ENCODE assay signal across 1 cellular context in genomic region chr12:53500776-53501614, GRCh38.
TF ChIP-seq lines count a peak whose summit lies in the region.

Gene TARBP2 (plus strand): TSS chr12:53501283. CDS start chr12:53501409, 126 bp downstream.

TF ChIP-seq in K562, 482 proteins besides CTCF, POLR2A, EP300 and RAD21 (continued from another document and continues in another):
- TF ChIP-seq, protein P1, sequence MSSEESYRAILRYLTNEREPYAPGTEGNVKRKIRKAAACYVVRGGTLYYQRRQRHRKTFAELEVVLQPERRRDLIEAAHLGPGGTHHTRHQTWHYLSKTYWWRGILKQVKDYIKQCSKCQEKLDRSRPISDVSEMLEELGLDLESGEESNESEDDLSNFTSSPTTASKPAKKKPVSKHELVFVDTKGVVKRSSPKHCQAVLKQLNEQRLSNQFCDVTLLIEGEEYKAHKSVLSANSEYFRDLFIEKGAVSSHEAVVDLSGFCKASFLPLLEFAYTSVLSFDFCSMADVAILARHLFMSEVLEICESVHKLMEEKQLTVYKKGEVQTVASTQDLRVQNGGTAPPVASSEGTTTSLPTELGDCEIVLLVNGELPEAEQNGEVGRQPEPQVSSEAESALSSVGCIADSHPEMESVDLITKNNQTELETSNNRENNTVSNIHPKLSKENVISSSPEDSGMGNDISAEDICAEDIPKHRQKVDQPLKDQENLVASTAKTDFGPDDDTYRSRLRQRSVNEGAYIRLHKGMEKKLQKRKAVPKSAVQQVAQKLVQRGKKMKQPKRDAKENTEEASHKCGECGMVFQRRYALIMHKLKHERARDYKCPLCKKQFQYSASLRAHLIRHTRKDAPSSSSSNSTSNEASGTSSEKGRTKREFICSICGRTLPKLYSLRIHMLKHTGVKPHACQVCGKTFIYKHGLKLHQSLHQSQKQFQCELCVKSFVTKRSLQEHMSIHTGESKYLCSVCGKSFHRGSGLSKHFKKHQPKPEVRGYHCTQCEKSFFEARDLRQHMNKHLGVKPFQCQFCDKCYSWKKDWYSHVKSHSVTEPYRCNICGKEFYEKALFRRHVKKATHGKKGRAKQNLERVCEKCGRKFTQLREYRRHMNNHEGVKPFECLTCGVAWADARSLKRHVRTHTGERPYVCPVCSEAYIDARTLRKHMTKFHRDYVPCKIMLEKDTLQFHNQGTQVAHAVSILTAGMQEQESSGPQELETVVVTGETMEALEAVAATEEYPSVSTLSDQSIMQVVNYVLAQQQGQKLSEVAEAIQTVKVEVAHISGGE (CRISPR knock-in tag; IDR thresholded peaks at IDR 0.05), result peak in 2 of 3 experiments; percentile 51 to 91; a peak in 3 of 6 replicates
- TF ChIP-seq, protein P2, sequence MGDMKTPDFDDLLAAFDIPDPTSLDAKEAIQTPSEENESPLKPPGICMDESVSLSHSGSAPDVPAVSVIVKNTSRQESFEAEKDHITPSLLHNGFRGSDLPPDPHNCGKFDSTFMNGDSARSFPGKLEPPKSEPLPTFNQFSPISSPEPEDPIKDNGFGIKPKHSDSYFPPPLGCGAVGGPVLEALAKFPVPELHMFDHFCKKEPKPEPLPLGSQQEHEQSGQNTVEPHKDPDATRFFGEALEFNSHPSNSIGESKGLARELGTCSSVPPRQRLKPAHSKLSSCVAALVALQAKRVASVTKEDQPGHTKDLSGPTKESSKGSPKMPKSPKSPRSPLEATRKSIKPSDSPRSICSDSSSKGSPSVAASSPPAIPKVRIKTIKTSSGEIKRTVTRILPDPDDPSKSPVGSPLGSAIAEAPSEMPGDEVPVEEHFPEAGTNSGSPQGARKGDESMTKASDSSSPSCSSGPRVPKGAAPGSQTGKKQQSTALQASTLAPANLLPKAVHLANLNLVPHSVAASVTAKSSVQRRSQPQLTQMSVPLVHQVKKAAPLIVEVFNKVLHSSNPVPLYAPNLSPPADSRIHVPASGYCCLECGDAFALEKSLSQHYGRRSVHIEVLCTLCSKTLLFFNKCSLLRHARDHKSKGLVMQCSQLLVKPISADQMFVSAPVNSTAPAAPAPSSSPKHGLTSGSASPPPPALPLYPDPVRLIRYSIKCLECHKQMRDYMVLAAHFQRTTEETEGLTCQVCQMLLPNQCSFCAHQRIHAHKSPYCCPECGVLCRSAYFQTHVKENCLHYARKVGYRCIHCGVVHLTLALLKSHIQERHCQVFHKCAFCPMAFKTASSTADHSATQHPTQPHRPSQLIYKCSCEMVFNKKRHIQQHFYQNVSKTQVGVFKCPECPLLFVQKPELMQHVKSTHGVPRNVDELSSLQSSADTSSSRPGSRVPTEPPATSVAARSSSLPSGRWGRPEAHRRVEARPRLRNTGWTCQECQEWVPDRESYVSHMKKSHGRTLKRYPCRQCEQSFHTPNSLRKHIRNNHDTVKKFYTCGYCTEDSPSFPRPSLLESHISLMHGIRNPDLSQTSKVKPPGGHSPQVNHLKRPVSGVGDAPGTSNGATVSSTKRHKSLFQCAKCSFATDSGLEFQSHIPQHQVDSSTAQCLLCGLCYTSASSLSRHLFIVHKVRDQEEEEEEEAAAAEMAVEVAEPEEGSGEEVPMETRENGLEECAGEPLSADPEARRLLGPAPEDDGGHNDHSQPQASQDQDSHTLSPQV (IDR thresholded peaks at IDR 0.05), result peak; percentile 99
- no peak for TF ChIP-seq NCOR1 (IDR thresholded peaks at IDR 0.05)
- no peak for TF ChIP-seq ZC3H11A (IDR thresholded peaks at IDR 0.05; ENCODE audit: low read depth, low read length)
- TF ChIP-seq ZNF668 (CRISPR knock-in tag; IDR thresholded peaks at IDR 0.05), result peak; percentile 79; the same call in 1 of the 2 replicates
- no peak for TF ChIP-seq ZNF24 (IDR thresholded peaks at IDR 0.05)
- no peak for TF ChIP-seq COPS2 (conservative IDR thresholded peaks at IDR 0.05)
- peak; percentile 90 for TF ChIP-seq POLR2B (IDR thresholded peaks at IDR 0.05; ENCODE audit: low read depth, partially characterized antibody)
- TF ChIP-seq PHF21A (IDR thresholded peaks at IDR 0.05; ENCODE audit: borderline replicate concordance, low read depth), result no peak
- TF ChIP-seq SRSF3 (IDR thresholded peaks at IDR 0.05; ENCODE audit: insufficient read depth, low read length), result no peak
- no peak for TF ChIP-seq HNRNPK (IDR thresholded peaks at IDR 0.05; ENCODE audit: low read depth, low read length, poor library complexity, severe bottlenecking)
- peak; percentile 82; the same call in 1 of the 2 replicates for TF ChIP-seq KLF6 (CRISPR knock-in tag; IDR thresholded peaks at IDR 0.05; ENCODE audit: borderline replicate concordance)
- peak; percentile 49 for TF ChIP-seq ZNF239 (CRISPR knock-in tag; IDR thresholded peaks at IDR 0.05)
- TF ChIP-seq MBD2 (IDR thresholded peaks at IDR 0.05; ENCODE audit: borderline replicate concordance, low read depth), result peak; percentile 92
- no peak for TF ChIP-seq HNRNPH1 (optimal IDR thresholded peaks at IDR 0.05; ENCODE audit: low read depth, low read length)
- TF ChIP-seq SRF (CRISPR knock-in tag; IDR thresholded peaks at IDR 0.05), result 0 out of 4 replicates have a peak, but pooled peaks of 1 of the 2 experiments have one; percentile 57
- TF ChIP-seq, protein P3, sequence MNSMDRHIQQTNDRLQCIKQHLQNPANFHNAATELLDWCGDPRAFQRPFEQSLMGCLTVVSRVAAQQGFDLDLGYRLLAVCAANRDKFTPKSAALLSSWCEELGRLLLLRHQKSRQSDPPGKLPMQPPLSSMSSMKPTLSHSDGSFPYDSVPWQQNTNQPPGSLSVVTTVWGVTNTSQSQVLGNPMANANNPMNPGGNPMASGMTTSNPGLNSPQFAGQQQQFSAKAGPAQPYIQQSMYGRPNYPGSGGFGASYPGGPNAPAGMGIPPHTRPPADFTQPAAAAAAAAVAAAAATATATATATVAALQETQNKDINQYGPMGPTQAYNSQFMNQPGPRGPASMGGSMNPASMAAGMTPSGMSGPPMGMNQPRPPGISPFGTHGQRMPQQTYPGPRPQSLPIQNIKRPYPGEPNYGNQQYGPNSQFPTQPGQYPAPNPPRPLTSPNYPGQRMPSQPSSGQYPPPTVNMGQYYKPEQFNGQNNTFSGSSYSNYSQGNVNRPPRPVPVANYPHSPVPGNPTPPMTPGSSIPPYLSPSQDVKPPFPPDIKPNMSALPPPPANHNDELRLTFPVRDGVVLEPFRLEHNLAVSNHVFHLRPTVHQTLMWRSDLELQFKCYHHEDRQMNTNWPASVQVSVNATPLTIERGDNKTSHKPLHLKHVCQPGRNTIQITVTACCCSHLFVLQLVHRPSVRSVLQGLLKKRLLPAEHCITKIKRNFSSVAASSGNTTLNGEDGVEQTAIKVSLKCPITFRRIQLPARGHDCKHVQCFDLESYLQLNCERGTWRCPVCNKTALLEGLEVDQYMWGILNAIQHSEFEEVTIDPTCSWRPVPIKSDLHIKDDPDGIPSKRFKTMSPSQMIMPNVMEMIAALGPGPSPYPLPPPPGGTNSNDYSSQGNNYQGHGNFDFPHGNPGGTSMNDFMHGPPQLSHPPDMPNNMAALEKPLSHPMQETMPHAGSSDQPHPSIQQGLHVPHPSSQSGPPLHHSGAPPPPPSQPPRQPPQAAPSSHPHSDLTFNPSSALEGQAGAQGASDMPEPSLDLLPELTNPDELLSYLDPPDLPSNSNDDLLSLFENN (IDR thresholded peaks at IDR 0.05; ENCODE audit: low read depth in 2 of 2, low read length in 2 of 2), result 0 out of 4 replicates have a peak, but pooled peaks of 1 of the 2 experiments have one; percentile 11
- TF ChIP-seq, protein P4, sequence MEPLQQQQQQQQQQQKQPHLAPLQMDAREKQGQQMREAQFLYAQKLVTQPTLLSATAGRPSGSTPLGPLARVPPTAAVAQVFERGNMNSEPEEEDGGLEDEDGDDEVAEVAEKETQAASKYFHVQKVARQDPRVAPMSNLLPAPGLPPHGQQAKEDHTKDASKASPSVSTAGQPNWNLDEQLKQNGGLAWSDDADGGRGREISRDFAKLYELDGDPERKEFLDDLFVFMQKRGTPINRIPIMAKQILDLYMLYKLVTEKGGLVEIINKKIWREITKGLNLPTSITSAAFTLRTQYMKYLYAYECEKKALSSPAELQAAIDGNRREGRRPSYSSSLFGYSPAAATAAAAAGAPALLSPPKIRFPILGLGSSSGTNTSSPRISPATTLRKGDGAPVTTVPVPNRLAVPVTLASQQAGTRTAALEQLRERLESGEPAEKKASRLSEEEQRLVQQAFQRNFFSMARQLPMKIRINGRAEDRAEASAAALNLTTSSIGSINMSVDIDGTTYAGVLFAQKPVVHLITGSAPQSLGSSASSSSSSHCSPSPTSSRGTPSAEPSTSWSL (CRISPR knock-in tag; IDR thresholded peaks at IDR 0.05; ENCODE audit: borderline replicate concordance), result peak; percentile 86; the same call in 1 of the 2 replicates
- TF ChIP-seq, protein P5, sequence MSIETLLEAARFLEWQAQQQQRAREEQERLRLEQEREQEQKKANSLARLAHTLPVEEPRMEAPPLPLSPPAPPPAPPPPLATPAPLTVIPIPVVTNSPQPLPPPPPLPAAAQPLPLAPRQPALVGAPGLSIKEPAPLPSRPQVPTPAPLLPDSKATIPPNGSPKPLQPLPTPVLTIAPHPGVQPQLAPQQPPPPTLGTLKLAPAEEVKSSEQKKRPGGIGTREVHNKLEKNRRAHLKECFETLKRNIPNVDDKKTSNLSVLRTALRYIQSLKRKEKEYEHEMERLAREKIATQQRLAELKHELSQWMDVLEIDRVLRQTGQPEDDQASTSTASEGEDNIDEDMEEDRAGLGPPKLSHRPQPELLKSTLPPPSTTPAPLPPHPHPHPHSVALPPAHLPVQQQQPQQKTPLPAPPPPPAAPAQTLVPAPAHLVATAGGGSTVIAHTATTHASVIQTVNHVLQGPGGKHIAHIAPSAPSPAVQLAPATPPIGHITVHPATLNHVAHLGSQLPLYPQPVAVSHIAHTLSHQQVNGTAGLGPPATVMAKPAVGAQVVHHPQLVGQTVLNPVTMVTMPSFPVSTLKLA (conservative IDR thresholded peaks at IDR 0.05), result peak; percentile 94 to 96
- no peak for TF ChIP-seq GTF3C2 (IDR thresholded peaks at IDR 0.05; ENCODE audit: borderline replicate concordance, extremely low read depth, insufficient read length)
- TF ChIP-seq, protein P6, sequence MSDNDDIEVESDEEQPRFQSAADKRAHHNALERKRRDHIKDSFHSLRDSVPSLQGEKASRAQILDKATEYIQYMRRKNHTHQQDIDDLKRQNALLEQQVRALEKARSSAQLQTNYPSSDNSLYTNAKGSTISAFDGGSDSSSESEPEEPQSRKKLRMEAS (CRISPR knock-in tag; IDR thresholded peaks at IDR 0.05), result peak; percentile 86
- peak; percentile 96 for TF ChIP-seq CREM (IDR thresholded peaks at IDR 0.05; ENCODE audit: low read depth)
- no peak for TF ChIP-seq NR1H2 (CRISPR knock-in tag; IDR thresholded peaks at IDR 0.05)
- no peak for TF ChIP-seq SOX6 (IDR thresholded peaks at IDR 0.05)
- peak; percentile 66 to 80; a peak in 2 of 4 replicates for TF ChIP-seq TEAD1 (CRISPR knock-in tag; IDR thresholded peaks at IDR 0.05)
- TF ChIP-seq, protein P7, sequence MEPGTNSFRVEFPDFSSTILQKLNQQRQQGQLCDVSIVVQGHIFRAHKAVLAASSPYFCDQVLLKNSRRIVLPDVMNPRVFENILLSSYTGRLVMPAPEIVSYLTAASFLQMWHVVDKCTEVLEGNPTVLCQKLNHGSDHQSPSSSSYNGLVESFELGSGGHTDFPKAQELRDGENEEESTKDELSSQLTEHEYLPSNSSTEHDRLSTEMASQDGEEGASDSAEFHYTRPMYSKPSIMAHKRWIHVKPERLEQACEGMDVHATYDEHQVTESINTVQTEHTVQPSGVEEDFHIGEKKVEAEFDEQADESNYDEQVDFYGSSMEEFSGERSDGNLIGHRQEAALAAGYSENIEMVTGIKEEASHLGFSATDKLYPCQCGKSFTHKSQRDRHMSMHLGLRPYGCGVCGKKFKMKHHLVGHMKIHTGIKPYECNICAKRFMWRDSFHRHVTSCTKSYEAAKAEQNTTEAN (CRISPR knock-in tag; IDR thresholded peaks at IDR 0.05), result peak; percentile 54; the same call in 1 of the 2 replicates
- peak; percentile 74 for TF ChIP-seq MEF2D (tag; conservative IDR thresholded peaks at IDR 0.05; ENCODE audit: low read depth)
- TF ChIP-seq PML (IDR thresholded peaks at IDR 0.05; ENCODE audit: low read length), result peak; percentile 64
- TF ChIP-seq BMI1 (IDR thresholded peaks at IDR 0.05; ENCODE audit: low read length), result no peak
- peak; percentile 95 for TF ChIP-seq ATF7 (IDR thresholded peaks at IDR 0.05)
- TF ChIP-seq NR2C2 (CRISPR knock-in tag; IDR thresholded peaks at IDR 0.05), result peak; percentile 77; the same call in 1 of the 2 replicates
- TF ChIP-seq NR2C2 (tag; IDR thresholded peaks at IDR 0.05), result peak; percentile 96
- TF ChIP-seq KDM2B (CRISPR knock-in tag; IDR thresholded peaks at IDR 0.05), result peak; percentile 3; the same call in 1 of the 2 replicates
- peak; percentile 69 for TF ChIP-seq RBM22 (IDR thresholded peaks at IDR 0.05; ENCODE audit: low read depth, low read length, poor library complexity, severe bottlenecking)
- peak; percentile 46; the same call in 1 of the 2 replicates for TF ChIP-seq FOXJ2 (tag; IDR thresholded peaks at IDR 0.05)
- no peak for TF ChIP-seq CEBPG (CRISPR knock-in tag; IDR thresholded peaks at IDR 0.05)
- TF ChIP-seq CEBPG (tag; conservative IDR thresholded peaks at IDR 0.05 in 1 of 2, IDR thresholded peaks at IDR 0.05 in 1 of 2), result no peak
- peak; percentile 82; the same call in 1 of the 2 replicates for TF ChIP-seq HSF4 (CRISPR knock-in tag; IDR thresholded peaks at IDR 0.05; ENCODE audit: borderline replicate concordance)
- no peak for TF ChIP-seq U2AF2 (optimal IDR thresholded peaks at IDR 0.05; ENCODE audit: low read depth, low read length)
- TF ChIP-seq SMAD4 (CRISPR knock-in tag; conservative IDR thresholded peaks at IDR 0.05), result peak; percentile 86
- no peak for TF ChIP-seq TFE3 (CRISPR knock-in tag; IDR thresholded peaks at IDR 0.05)
